ENCODE assay signal across 14 cellular contexts in the genomic region with DNA sequence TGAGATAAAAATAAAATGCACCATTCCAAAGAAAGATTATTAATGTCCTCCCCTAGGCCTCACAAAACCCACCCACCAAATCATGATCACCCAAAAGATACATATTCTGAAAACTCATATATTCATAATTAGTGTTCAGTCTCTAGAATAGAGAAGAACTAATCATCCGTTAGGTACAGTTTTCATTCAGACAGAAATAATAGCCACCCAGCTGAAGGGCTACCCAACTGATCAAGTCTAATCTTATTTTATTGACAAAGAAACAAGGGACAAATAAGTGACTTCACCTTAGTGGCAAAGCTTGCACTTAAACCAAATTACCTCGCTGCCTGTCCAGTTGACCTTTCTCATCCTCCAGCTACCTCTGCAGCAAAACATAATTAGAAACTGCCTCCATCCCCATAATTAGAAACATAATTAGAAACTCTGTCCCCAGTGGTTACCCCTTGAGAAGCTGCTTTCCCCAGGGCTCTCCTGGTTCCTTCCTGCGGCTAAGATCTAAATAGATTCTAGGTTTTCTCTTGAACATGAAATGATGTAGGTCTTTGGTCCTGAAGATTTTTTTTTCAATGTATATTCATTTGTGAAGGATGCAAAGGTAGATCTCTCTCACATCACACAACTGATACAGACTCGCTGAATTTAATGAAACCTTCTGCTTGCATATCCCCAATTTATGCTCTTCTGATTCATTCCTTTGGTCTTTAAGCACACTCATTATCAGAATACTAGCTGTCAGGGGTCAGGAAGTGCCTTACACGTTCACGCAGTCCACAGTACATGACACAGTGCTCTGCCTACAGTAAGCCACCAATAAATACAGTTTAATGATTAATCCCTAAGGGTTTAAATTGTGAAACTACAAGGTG. TPM values are rescaled to one million over a fixed set of nuclear protein-coding genes. Genes with fewer than 3 reads are reported as not detected.
A peak's percentile ranks its signal among the peaks of the same experiment; 100 is the strongest.
DNase-seq lines count a peak whose midpoint lies in the region; ATAC-seq and TF ChIP-seq lines count a peak whose summit lies in the region.
"Had no signal": no experiment of that assay in that cellular context is flagged by ENCODE, and none has a peak within 500 bp of the region (broad histone marks: within the 10 kb centered on the region; RNA-seq: fewer than 3 reads in every experiment).

No MANE protein-coding gene starts in this region.

- no peaks in the 10 kb centered on the region for H3K9me3 Mint-ChIP-seq in activated T-cell treated with anti-CD3 and anti-CD28 coated beads, Interleukin-2, amount 50 U/mL, for 4 hours
- no peaks in the 10 kb centered on the region for H3K9me3 Mint-ChIP-seq in stimulated activated effector memory CD8-positive, alpha-beta T cell treated with anti-CD3 and anti-CD28 coated beads, Interleukin-12 subunit alpha, Interleukin-12 subunit beta, amount 100 ng/mL, for 72 hours
- H3K9me3 Mint-ChIP-seq: activated CD4-positive, alpha-beta T cell treated with anti-CD3 and anti-CD28 coated beads, Interleukin-2, amount 10 ng/mL, durations not matched to agents 7 days and 5 days had no signal

- H3K27ac Mint-ChIP-seq in stimulated activated effector memory CD8-positive, alpha-beta T cell treated with anti-CD3 and anti-CD28 coated beads, Interleukin-12 subunit alpha, Interleukin-12 subunit beta, amount 100 ng/mL, for 72 hours: peak overlapping the region; percentile 26
- H3K27ac Mint-ChIP-seq: activated CD4-positive, alpha-beta T cell treated with anti-CD3 and anti-CD28 coated beads, Interleukin-2, amount 10 ng/mL, durations not matched to agents 7 days and 5 days had no signal

- H3K36me3 ChIP-seq in WERI-Rb-1: no peaks in the 10 kb centered on the region; the same call in none of the 2 replicates

- H3K4me1 Mint-ChIP-seq in activated T-cell treated with anti-CD3 and anti-CD28 coated beads, Interleukin-2, amount 50 U/mL, for 4 hours (ENCODE audit: low read depth): peaks cover 35% of the 10 kb centered on the region
- peaks cover 27% of the 10 kb centered on the region for H3K4me1 Mint-ChIP-seq in stimulated activated effector memory CD8-positive, alpha-beta T cell treated with anti-CD3 and anti-CD28 coated beads, Interleukin-12 subunit alpha, Interleukin-12 subunit beta, amount 100 ng/mL, for 72 hours

- H3K36me3 Mint-ChIP-seq in activated T-cell treated with anti-CD3 and anti-CD28 coated beads, Interleukin-2, amount 50 U/mL, for 4 hours (ENCODE audit: insufficient read depth): peaks cover 6% of the 10 kb centered on the region
- H3K36me3 Mint-ChIP-seq in stimulated activated effector memory CD8-positive, alpha-beta T cell treated with anti-CD3 and anti-CD28 coated beads, Interleukin-12 subunit alpha, Interleukin-12 subunit beta, amount 100 ng/mL, for 72 hours: peaks cover 20% of the 10 kb centered on the region

- no peaks in the 10 kb centered on the region for H3K27me3 Mint-ChIP-seq in activated T-cell treated with anti-CD3 and anti-CD28 coated beads, Interleukin-2, amount 50 U/mL, for 4 hours (ENCODE audit: low read depth)
- H3K27me3 Mint-ChIP-seq: activated CD4-positive, alpha-beta T cell treated with anti-CD3 and anti-CD28 coated beads, Interleukin-2, amount 10 ng/mL, durations not matched to agents 7 days and 5 days had no signal

- no peak for DNase-seq in activated T-cell treated with anti-CD3 and anti-CD28 coated beads, Interleukin-2, amount 50 U/mL, for 4 hours
- DNase-seq in activated T-cell treated with anti-CD3 and anti-CD28 coated beads, Interleukin-2, amount 50 U/mL, for 1 hour: no peak
- no peak for DNase-seq in stimulated activated effector memory CD8-positive, alpha-beta T cell treated with anti-CD3 and anti-CD28 coated beads, Interleukin-12 subunit alpha, Interleukin-12 subunit beta, amount 100 ng/mL, for 72 hours (ENCODE audit: low spot score in 2 of 2)
- DNase-seq in retina (no peak), WERI-Rb-1 (no peak), NOMO-1 treated with DMSO at 0.1 percent for 48 hours (lab: John Stamatoyannopoulos, UW; ENCODE audit: unreplicated experiment) (no peak)
- DNase-seq: ACHN; activated CD4-positive, alpha-beta T cell treated with anti-CD3 and anti-CD28 coated beads, Interleukin-2, amount 10 ng/mL, durations not matched to agents 7 days and 5 days; dermis blood vessel endothelial cell; NCI-H510A had no signal

- H3K27ac ChIP-seq in WERI-Rb-1: no peak overlapping the region
- H3K27ac ChIP-seq: skin epidermis had no signal

- peak; percentile 81 to 82 for ATAC-seq in activated T-cell treated with anti-CD3 and anti-CD28 coated beads, Interleukin-2, amount 50 U/mL, for 4 hours
- ATAC-seq in GM21786 (IDR thresholded peaks at IDR 0.05; ENCODE audit: unreplicated experiment): peak; percentile 86
- peak; percentile 79 for ATAC-seq in HG03521 (IDR thresholded peaks at IDR 0.05; ENCODE audit: unreplicated experiment)
- peak; percentile 98 for ATAC-seq in stimulated activated effector memory CD8-positive, alpha-beta T cell treated with anti-CD3 and anti-CD28 coated beads, Interleukin-12 subunit alpha, Interleukin-12 subunit beta, amount 100 ng/mL, for 72 hours
- ATAC-seq: HCT116 had no signal

- H3K9me3 ChIP-seq in WERI-Rb-1 (ENCODE audit: severe bottlenecking): no peaks in the 10 kb centered on the region

- no peak overlapping the region for H3K4me3 ChIP-seq in WERI-Rb-1 (ENCODE audit: low read depth, low read length)
- H3K4me3 ChIP-seq: skin epidermis had no signal

- TF ChIP-seq CTCF in WERI-Rb-1 (IDR thresholded peaks at IDR 0.05; ENCODE audit: low read depth, low read length): no peak

- no peaks in the 10 kb centered on the region for H3K27me3 ChIP-seq in WERI-Rb-1 (ENCODE audit: insufficient read depth, low read depth, severe bottlenecking)

- no peak overlapping the region for H3K4me3 Mint-ChIP-seq in activated T-cell treated with anti-CD3 and anti-CD28 coated beads, Interleukin-2, amount 50 U/mL, for 4 hours
- no peak overlapping the region for H3K4me3 Mint-ChIP-seq in stimulated activated effector memory CD8-positive, alpha-beta T cell treated with anti-CD3 and anti-CD28 coated beads, Interleukin-12 subunit alpha, Interleukin-12 subunit beta, amount 100 ng/mL, for 72 hours
- H3K4me3 Mint-ChIP-seq: activated CD4-positive, alpha-beta T cell treated with anti-CD3 and anti-CD28 coated beads, Interleukin-2, amount 10 ng/mL, durations not matched to agents 7 days and 5 days had no signal

RNA-seq across cellular contexts. Expression of gene HBS1L, which starts 46.3 kb away (rescaled TPM):
- 10 to 100 TPM; 72.8 to 92.3 (median 85.3) TPM for total RNA-seq in activated T-cell treated with anti-CD3 and anti-CD28 coated beads, Interleukin-2, amount 50 U/mL, for 4 hours

RNA-seq across cellular contexts. Expression of gene ALDH8A1, which starts 58.4 kb away (rescaled TPM):
- total RNA-seq in activated T-cell treated with anti-CD3 and anti-CD28 coated beads, Interleukin-2, amount 50 U/mL, for 4 hours: under 1 TPM in 2 of 3 donors, not detected in 1; 0.25 to 0.29 TPM
